In genomic region chr15:80241508-80241907, GRCh38 we compare ENCODE assay signal across 14 cellular contexts. TPM values are rescaled to one million over a fixed set of nuclear protein-coding genes. Genes with fewer than 3 reads are reported as not detected.
DNase-seq lines count a peak whose midpoint lies in the region; ATAC-seq and TF ChIP-seq lines count a peak whose summit lies in the region.
"Had no signal": no experiment of that assay in that cellular context is flagged by ENCODE, and none has a peak within 500 bp of the region (broad histone marks: within the 10 kb centered on the region; RNA-seq: fewer than 3 reads in every experiment).

No MANE protein-coding gene starts in this region.

- peak overlapping the region; percentile 81 for H3K27ac ChIP-seq in BLaER1
- no peak overlapping the region for H3K27ac ChIP-seq in HEK293 (ENCODE audit: extremely low read depth, low read depth, low read length)
- H3K27ac ChIP-seq in coronary artery: no peak overlapping the region
- no peak overlapping the region for H3K27ac ChIP-seq in mesendoderm (ENCODE audit: low read depth, low read length)
- no peak overlapping the region for H3K27ac ChIP-seq in lower lobe of right lung
- H3K27ac ChIP-seq: A549, PC-9 had no signal

- no CpG with 5 or more reads among the region's 5 CpGs for whole genome bisulfite sequencing in mesendoderm (ENCODE audit: extremely low coverage, insufficient coverage, low lambda C conversion rate)

- no peak overlapping the region for H2BK120ac ChIP-seq in mesendoderm (ENCODE audit: low read depth, low read length)

- H3K18ac ChIP-seq in mesendoderm (ENCODE audit: low read length): no peak overlapping the region

- intact Hi-C loops in lower lobe of right lung (cut with DNase I): no loop called here

- DNase-seq in coronary artery (ENCODE audit: low spot score) (peak; percentile 38), mesendoderm (no peak), lower lobe of right lung (no peak), activated T-cell treated with anti-CD3 and anti-CD28 coated beads for 4 hours (no peak), DMS53 (lab: John Stamatoyannopoulos, UW) (no peak)
- DNase-seq: CD8-positive, alpha-beta memory T cell; NCI-H1105; NCI-H2227 treated with DMSO at 0.1 percent for 48 hours; PC-9 had no signal

- H3K79me1 ChIP-seq in mesendoderm (ENCODE audit: low read length): no peaks in the 10 kb centered on the region

- no peak for ATAC-seq in lower lobe of right lung
- no peak for ATAC-seq in HG03460 (IDR thresholded peaks at IDR 0.05; ENCODE audit: unreplicated experiment)

- no peak overlapping the region for H3K23ac ChIP-seq in mesendoderm (ENCODE audit: low read length)

- no peak overlapping the region for H3K4me3 ChIP-seq in BLaER1
- no peak overlapping the region for H3K4me3 ChIP-seq in HEK293 (ENCODE audit: low read depth, low read length)
- H3K4me3 ChIP-seq in coronary artery: no peak overlapping the region
- no peak overlapping the region for H3K4me3 ChIP-seq in mesendoderm (ENCODE audit: low read length)
- H3K4me3 ChIP-seq in lower lobe of right lung: no peak overlapping the region
- H3K4me3 ChIP-seq: A549, PC-9 had no signal

- H3K79me2 ChIP-seq in mesendoderm (ENCODE audit: control insufficient read depth, insufficient read depth, low read length): no peaks in the 10 kb centered on the region

- no peaks in the 10 kb centered on the region for H3K36me3 ChIP-seq in BLaER1
- no peaks in the 10 kb centered on the region for H3K36me3 ChIP-seq in HEK293 (ENCODE audit: control insufficient read depth in 2 of 2, insufficient read depth in 1 of 2, low read length in 2 of 2)
- no peaks in the 10 kb centered on the region for H3K36me3 ChIP-seq in mesendoderm (ENCODE audit: control insufficient read depth, insufficient read depth, low read length)
- H3K36me3 ChIP-seq in lower lobe of right lung: no peaks in the 10 kb centered on the region

- no peaks in the 10 kb centered on the region for H3K27me3 ChIP-seq in BLaER1
- H3K27me3 ChIP-seq in mesendoderm (ENCODE audit: insufficient read depth, low read length, poor library complexity): no peaks in the 10 kb centered on the region
- H3K27me3 ChIP-seq in lower lobe of right lung (ENCODE audit: low read depth): peaks cover 8% of the 10 kb centered on the region

- CTCF ChIA-PET in HEK293 (lab: Yijun Ruan, JAX): interaction anchor here (0.6 to 2.0 kb wide), 5 partner anchors 11 to 756 kb away, joined by 3 to 10 read pairs (median 5); partner anchors contain the start of gene CEMIP

- TF ChIP-seq CTCF in HEK293 (tag by site-specific recombination; IDR thresholded peaks at IDR 0.05): no peak
- no peak for TF ChIP-seq CTCF in coronary artery (IDR thresholded peaks at IDR 0.05)
- no peak for TF ChIP-seq CTCF in lower lobe of right lung (IDR thresholded peaks at IDR 0.05)

- H3K4me2 ChIP-seq in BLaER1 (peak overlapping the region; percentile 71), mesendoderm (ENCODE audit: low read length) (no peak overlapping the region)
- H3K4me2 ChIP-seq: A549, PC-9 had no signal

- no peak overlapping the region for H4K5ac ChIP-seq in mesendoderm (ENCODE audit: low read length)

- H3K9me3 ChIP-seq in BLaER1: no peaks in the 10 kb centered on the region
- H3K9me3 ChIP-seq in HEK293 (ENCODE audit: control insufficient read depth, insufficient read depth, low read depth, low read length): no peaks in the 10 kb centered on the region
- H3K9me3 ChIP-seq in lower lobe of right lung: no peaks in the 10 kb centered on the region
- H3K9me3 ChIP-seq: A549 had no signal

- no peak overlapping the region for H4K8ac ChIP-seq in mesendoderm (ENCODE audit: low read depth, low read length)

- no peak overlapping the region for H2BK5ac ChIP-seq in mesendoderm (ENCODE audit: low read length)

- peak overlapping the region; percentile 42; the same call in 1 of the 2 replicates for H3K9ac ChIP-seq in BLaER1
- no peak overlapping the region for H3K9ac ChIP-seq in mesendoderm (ENCODE audit: low read length)

- H3K56ac ChIP-seq in mesendoderm (ENCODE audit: low read length): peak overlapping the region; percentile 35

- H3K4me1 ChIP-seq in BLaER1 (peaks cover 47% of the 10 kb centered on the region), HEK293 (ENCODE audit: control insufficient read depth, insufficient read depth, low read length) (no peaks in the 10 kb centered on the region), mesendoderm (ENCODE audit: control insufficient read depth, low read depth, low read length) (peaks cover 3% of the 10 kb centered on the region), lower lobe of right lung (no peaks in the 10 kb centered on the region)
- H3K4me1 ChIP-seq: A549 had no signal

- H4K20me1 ChIP-seq in BLaER1: no peaks in the 10 kb centered on the region

- H2BK15ac ChIP-seq in mesendoderm (replicated peaks; ENCODE audit: low read depth): no peak overlapping the region

- no peak overlapping the region for H3K4ac ChIP-seq in mesendoderm (ENCODE audit: low read depth, low read length)

- POLR2A ChIA-PET in HEK293 (lab: Yijun Ruan, JAX): no interaction called here

- no peak overlapping the region for H2AK5ac ChIP-seq in mesendoderm (ENCODE audit: low read length)

TF ChIP-seq in HEK293, 187 proteins besides CTCF, POLR2A, EP300 and RAD21:
- TF ChIP-seq GLI2 (tag by site-specific recombination; IDR thresholded peaks at IDR 0.05; ENCODE audit: borderline replicate concordance, low read depth) (no peak), ZFHX2 (tag by site-specific recombination; conservative IDR thresholded peaks at IDR 0.05) (peak; percentile 83), EGR2 (tag by site-specific recombination; IDR thresholded peaks at IDR 0.05; ENCODE audit: low read depth) (peak; percentile 47; the same call in 1 of the 2 replicates)

RNA-seq across cellular contexts. Expression of gene CTXND1, which starts 10.5 kb away (rescaled TPM):
- 0.03 TPM for polyA plus RNA-seq in mesendoderm (2013, experiment 1 of 2)
- polyA plus RNA-seq in mesendoderm (2013, experiment 2 of 2): 0.01 TPM
- total RNA-seq in lower lobe of right lung: 1.8 TPM
- total RNA-seq: CD8-positive, alpha-beta memory T cell; H7; PC-9 had no signal
- polyA plus RNA-seq: A549; CD8-positive, alpha-beta memory T cell had no signal
